8 cellular contexts compared by ENCODE assay signal in genomic region chr20:37384683-37385174, GRCh38. TPM values are rescaled to one million over a fixed set of nuclear protein-coding genes. Genes with fewer than 3 reads are reported as not detected.
DNase-seq lines count a peak whose midpoint lies in the region; ATAC-seq and TF ChIP-seq lines count a peak whose summit lies in the region.

No MANE protein-coding gene starts in this region.

- no peaks in the 10 kb centered on the region for H3K27me3 Mint-ChIP-seq in mesothelial cell of epicardium (ENCODE audit: low read depth)

- H3K36me3 Mint-ChIP-seq in mesothelial cell of epicardium, result peaks cover 12% of the 10 kb centered on the region

- H3K9me3 Mint-ChIP-seq in mesothelial cell of epicardium, result no peaks in the 10 kb centered on the region

- H3K4me1 Mint-ChIP-seq in mesothelial cell of epicardium, result peaks cover 2% of the 10 kb centered on the region

- ATAC-seq in GM19351 (IDR thresholded peaks at IDR 0.05; ENCODE audit: unreplicated experiment) (peak; percentile 79), HG03097 (IDR thresholded peaks at IDR 0.05; ENCODE audit: low FRiP score, unreplicated experiment) (no peak)

- peak; percentile 81 for DNase-seq in AG08395 (ENCODE audit: low spot score)
- DNase-seq in NAMALWA (ENCODE audit: low spot score), result peak; percentile 70
- DNase-seq in activated CD4-positive, alpha-beta T cell treated with anti-CD3 and anti-CD28 coated beads, Interleukin-2, amount 50 U/mL, for 48 hours, result peak; percentile 78 to 83
- peak; percentile 67 for DNase-seq in effector CD8-positive, alpha-beta T cell (lab: John Stamatoyannopoulos, UW)
- DNase-seq in mesothelial cell of epicardium (ENCODE audit: low spot score in 2 of 2, unreplicated experiment in 2 of 2), result peak in 1 of 2 experiments; percentile 83
- peak; percentile 73 for DNase-seq in stimulated activated CD8-positive, alpha-beta memory T cell treated with anti-CD3 and anti-CD28 coated beads, Interleukin-4, amount 100 ng/mL, for 24 hours (ENCODE audit: low read depth)

- H3K4me3 Mint-ChIP-seq in mesothelial cell of epicardium, result no peak overlapping the region

- H3K27ac Mint-ChIP-seq in mesothelial cell of epicardium, result no peak overlapping the region

- TF ChIP-seq CTCF in mesothelial cell of epicardium (IDR thresholded peaks at IDR 0.05; ENCODE audit: unreplicated experiment), result peak; percentile 81

RNA-seq across cellular contexts. Expression of gene SRC, which starts 38.8 kb away (rescaled TPM):
- total RNA-seq in mesothelial cell of epicardium, result 81.2 to 85.2 TPM (median 81.3 TPM) in 3 replicates
